In genomic region chr3:57956833-57957174, GRCh38 we compare ENCODE assay signal across 2 cellular contexts.
TF ChIP-seq lines count a peak whose summit lies in the region.

No MANE protein-coding gene starts in this region.

TF ChIP-seq in IMR-90, 13 proteins besides CTCF, POLR2A, EP300 and RAD21:
- TF ChIP-seq NFE2L2 (IDR thresholded peaks at IDR 0.05; ENCODE audit: low read depth, low read length) (no peak), ELK1 (IDR thresholded peaks at IDR 0.05; ENCODE audit: borderline replicate concordance, low read depth, low read length) (no peak), MAZ (IDR thresholded peaks at IDR 0.05; ENCODE audit: borderline replicate concordance, low read depth, low read length) (no peak), RCOR1 (IDR thresholded peaks at IDR 0.05; ENCODE audit: insufficient replicate concordance, low read length) (no peak), USF2 (IDR thresholded peaks at IDR 0.05; ENCODE audit: low read depth, low read length) (no peak), CEBPB (IDR thresholded peaks at IDR 0.05; ENCODE audit: low read depth, low read length) (no peak), CHD1 (IDR thresholded peaks at IDR 0.05; ENCODE audit: low read depth, low read length) (no peak), BHLHE40 (IDR thresholded peaks at IDR 0.05; ENCODE audit: low read depth, low read length) (no peak), MXI1 (IDR thresholded peaks at IDR 0.05; ENCODE audit: borderline replicate concordance, low read depth, low read length) (no peak), FOS (IDR thresholded peaks at IDR 0.05; ENCODE audit: low read depth, low read length) (no peak), MAFK (IDR thresholded peaks at IDR 0.05; ENCODE audit: low read depth, low read length) (no peak), SMC3 (IDR thresholded peaks at IDR 0.05; ENCODE audit: low read depth, low read length) (no peak)

TF ChIP-seq in endothelial cell of umbilical vein, 7 proteins besides CTCF, POLR2A, EP300 and RAD21:
- TF ChIP-seq POLR2AphosphoS5 (IDR thresholded peaks at IDR 0.05; ENCODE audit: insufficient read depth, low read depth, low read length) (no peak), EZH2 (IDR thresholded peaks at IDR 0.05; ENCODE audit: borderline replicate concordance, low read depth, low read length, severe bottlenecking) (no peak), FOS (IDR thresholded peaks at IDR 0.05; ENCODE audit: borderline replicate concordance, insufficient read depth, low read length) (no peak), JUN (IDR thresholded peaks at IDR 0.05; ENCODE audit: borderline replicate concordance, insufficient read depth, insufficient read length, low read depth) (no peak), GATA2 (IDR thresholded peaks at IDR 0.05; ENCODE audit: insufficient read depth, insufficient read length, low read depth, low read length) (no peak), MAX (IDR thresholded peaks at IDR 0.05; ENCODE audit: insufficient read depth, insufficient read length) (no peak), MYC (IDR thresholded peaks at IDR 0.05; ENCODE audit: low read depth, low read length) (no peak)
